23 cellular contexts compared by ENCODE assay signal in the genomic region with DNA sequence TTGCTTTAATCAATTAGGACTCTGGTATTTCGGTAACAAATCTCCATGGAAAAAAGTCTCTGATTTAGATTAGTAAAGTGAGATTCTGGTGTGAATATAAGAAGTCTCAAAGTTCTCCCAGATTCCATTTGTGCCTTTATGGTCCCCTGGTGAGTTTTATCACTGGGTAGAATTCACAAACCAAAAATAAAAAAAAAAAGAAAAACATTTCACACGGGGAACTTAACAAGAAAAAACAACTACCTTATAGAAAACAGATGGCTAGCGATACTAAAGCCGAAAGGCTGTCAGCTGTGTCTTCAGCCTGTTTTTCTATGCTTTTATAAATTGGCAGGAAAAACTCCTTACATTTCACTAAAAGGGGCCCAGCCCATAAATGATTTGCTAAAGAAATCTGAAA. TPM values are rescaled to one million over a fixed set of nuclear protein-coding genes. Genes with fewer than 3 reads are reported as not detected.
A peak's percentile ranks its signal among the peaks of the same experiment; 100 is the strongest.
DNase-seq lines count a peak whose midpoint lies in the region; ATAC-seq and TF ChIP-seq lines count a peak whose summit lies in the region.
"Had no signal": no experiment of that assay in that cellular context is flagged by ENCODE, and none has a peak within 500 bp of the region (broad histone marks: within the 10 kb centered on the region; RNA-seq: fewer than 3 reads in every experiment).

No MANE protein-coding gene starts in this region.

- H3K4me3 ChIP-seq in GM23338: no peak overlapping the region
- H3K4me3 ChIP-seq in astrocyte of the cerebellum (ENCODE audit: low read depth, low read length): no peak overlapping the region
- no peak overlapping the region for H3K4me3 ChIP-seq in fibroblast of villous mesenchyme (ENCODE audit: low read depth, low read length)
- H3K4me3 ChIP-seq in suprapubic skin: no peak overlapping the region
- H3K4me3 ChIP-seq in uterus: no peak overlapping the region
- H3K4me3 ChIP-seq: gastroesophageal sphincter, neural progenitor cell, testis had no signal

- H3K4me1 ChIP-seq in GM23338 (ENCODE audit: insufficient read depth) (no peaks in the 10 kb centered on the region; the same call in 1 of the 2 replicates), suprapubic skin (peaks cover 7% of the 10 kb centered on the region), uterus (no peaks in the 10 kb centered on the region)
- H3K4me1 ChIP-seq: neural progenitor cell, testis had no signal

- H3F3A ChIP-seq in GM23338 (replicated peaks; ENCODE audit: low read depth): no peaks in the 10 kb centered on the region

- intact Hi-C loops in uterus (cut with DNase I; ENCODE audit: low total_unique reads): no loop called here

- H3K27me3 ChIP-seq in GM23338 (ENCODE audit: insufficient read depth) (no peaks in the 10 kb centered on the region), suprapubic skin (no peaks in the 10 kb centered on the region), uterus (no peaks in the 10 kb centered on the region)
- H3K27me3 ChIP-seq: gastroesophageal sphincter, neural progenitor cell, testis had no signal

- H3K27ac Mint-ChIP-seq in GM23338: peak overlapping the region; percentile 74
- H3K27ac Mint-ChIP-seq: activated B cell treated with CpG ODN at 0.5 μM for 24 hours; activated CD4-positive, alpha-beta memory T cell treated with anti-CD3 and anti-CD28 coated beads, Interleukin-2, amount 10 ng/mL, durations not matched to agents 7 days and 5 days; activated naive CD4-positive, alpha-beta T cell treated with anti-CD3 and anti-CD28 coated beads for 36 hours; dendritic cell treated with granulocyte-macrophage colony-stimulating factor and Interleukin-4, amounts not matched to agents 40 ng/mL and 50 ng/mL, for 4 days; neural progenitor cell had no signal

- WGBS in suprapubic skin: 51% methylated on average over 4 of the region's 4 CpGs

- H3K27ac ChIP-seq in GM23338 (ENCODE audit: low read depth): no peak overlapping the region
- peak overlapping the region; percentile 59 for H3K27ac ChIP-seq in suprapubic skin
- no peak overlapping the region for H3K27ac ChIP-seq in uterus
- H3K27ac ChIP-seq: gastroesophageal sphincter, neural progenitor cell, testis had no signal

- no peak for TF ChIP-seq EP300 in suprapubic skin (IDR thresholded peaks at IDR 0.05)

- DNase-seq in GM23338 (ENCODE audit: low spot score) (no peak), astrocyte of the cerebellum (ENCODE audit: low read depth) (peak; percentile 46), fibroblast of villous mesenchyme (ENCODE audit: low read depth) (peak; percentile 39), suprapubic skin (ENCODE audit: low spot score in 2 of 2) (no peak), AG08396 (ENCODE audit: low spot score) (no peak), uterus (no peak)
- DNase-seq: activated B cell treated with CpG ODN at 0.5 μM for 24 hours; activated CD4-positive, alpha-beta memory T cell treated with anti-CD3 and anti-CD28 coated beads, Interleukin-2, amount 10 ng/mL, durations not matched to agents 7 days and 5 days; activated naive CD4-positive, alpha-beta T cell treated with anti-CD3 and anti-CD28 coated beads for 36 hours; GDM1; H7; kidney glomerular epithelial cell; mesendoderm; NCI-H1417; NCI-H2171; OCI-M1; retina; T-helper 9 cell; testis had no signal

- H3K36me3 Mint-ChIP-seq in GM23338 (ENCODE audit: low read depth): no peaks in the 10 kb centered on the region
- H3K36me3 Mint-ChIP-seq: neural progenitor cell had no signal

- in situ Hi-C loops in astrocyte of the cerebellum (cut with HindIII; ENCODE audit: low sequenced_read_pairs): no loop called here

- H3K4me1 Mint-ChIP-seq in GM23338: peaks cover 18% of the 10 kb centered on the region; the same call in 2 of the 3 replicates
- H3K4me1 Mint-ChIP-seq: activated B cell treated with CpG ODN at 0.5 μM for 24 hours; activated CD4-positive, alpha-beta memory T cell treated with anti-CD3 and anti-CD28 coated beads, Interleukin-2, amount 10 ng/mL, durations not matched to agents 7 days and 5 days; neural progenitor cell had no signal

- no peak for TF ChIP-seq POLR2A in suprapubic skin (IDR thresholded peaks at IDR 0.05)
- no peak for TF ChIP-seq POLR2A in uterus (IDR thresholded peaks at IDR 0.05)

- no peak overlapping the region for H3K4me2 ChIP-seq in GM23338
- H3K4me2 ChIP-seq: neural progenitor cell had no signal

- H3K4me3 Mint-ChIP-seq in GM23338: no peak overlapping the region
- H3K4me3 Mint-ChIP-seq: activated B cell treated with CpG ODN at 0.5 μM for 24 hours; activated CD4-positive, alpha-beta memory T cell treated with anti-CD3 and anti-CD28 coated beads, Interleukin-2, amount 10 ng/mL, durations not matched to agents 7 days and 5 days; activated naive CD4-positive, alpha-beta T cell treated with anti-CD3 and anti-CD28 coated beads for 36 hours; dendritic cell treated with granulocyte-macrophage colony-stimulating factor and Interleukin-4, amounts not matched to agents 40 ng/mL and 50 ng/mL, for 4 days; neural progenitor cell had no signal

- no peaks in the 10 kb centered on the region for H4K20me1 ChIP-seq in GM23338 (replicated peaks; ENCODE audit: insufficient read depth)

- H3K79me2 ChIP-seq in GM23338 (replicated peaks; ENCODE audit: insufficient read depth): no peaks in the 10 kb centered on the region

- ATAC-seq in GM23338 (no peak), HG03196 (IDR thresholded peaks at IDR 0.05; ENCODE audit: unreplicated experiment) (no peak)
- ATAC-seq: gastroesophageal sphincter had no signal

- H3K9me3 Mint-ChIP-seq in GM23338: no peaks in the 10 kb centered on the region
- H3K9me3 Mint-ChIP-seq: activated B cell treated with CpG ODN at 0.5 μM for 24 hours; activated CD4-positive, alpha-beta memory T cell treated with anti-CD3 and anti-CD28 coated beads, Interleukin-2, amount 10 ng/mL, durations not matched to agents 7 days and 5 days; activated naive CD4-positive, alpha-beta T cell treated with anti-CD3 and anti-CD28 coated beads for 36 hours; dendritic cell treated with granulocyte-macrophage colony-stimulating factor and Interleukin-4, amounts not matched to agents 40 ng/mL and 50 ng/mL, for 4 days had no signal

- H3K9me3 ChIP-seq in suprapubic skin (no peaks in the 10 kb centered on the region), uterus (no peaks in the 10 kb centered on the region)
- H3K9me3 ChIP-seq: gastroesophageal sphincter, testis had no signal

- H3K36me3 ChIP-seq in GM23338 (ENCODE audit: insufficient read depth) (no peaks in the 10 kb centered on the region), suprapubic skin (no peaks in the 10 kb centered on the region), uterus (no peaks in the 10 kb centered on the region)
- H3K36me3 ChIP-seq: gastroesophageal sphincter, neural progenitor cell had no signal

- H3K9me2 ChIP-seq in GM23338 (ENCODE audit: insufficient read depth): no peaks in the 10 kb centered on the region

- TF ChIP-seq CTCF in GM23338 (conservative IDR thresholded peaks at IDR 0.05; ENCODE audit: low read depth in 2 of 2): no peak
- no peak for TF ChIP-seq CTCF in astrocyte of the cerebellum (IDR thresholded peaks at IDR 0.05; ENCODE audit: low read depth, low read length, missing control alignments)
- TF ChIP-seq CTCF in fibroblast of villous mesenchyme (IDR thresholded peaks at IDR 0.05; ENCODE audit: insufficient read depth, low read depth, low read length): no peak
- no peak for TF ChIP-seq CTCF in suprapubic skin (IDR thresholded peaks at IDR 0.05)
- TF ChIP-seq CTCF in uterus (IDR thresholded peaks at IDR 0.05): no peak

- H2AFZ ChIP-seq in GM23338: no peak overlapping the region
- H2AFZ ChIP-seq: neural progenitor cell had no signal

- H3K27me3 Mint-ChIP-seq in GM23338 (ENCODE audit: insufficient read depth, low read depth, poor library complexity): no peaks in the 10 kb centered on the region
- H3K27me3 Mint-ChIP-seq: activated B cell treated with CpG ODN at 0.5 μM for 24 hours; dendritic cell treated with granulocyte-macrophage colony-stimulating factor and Interleukin-4, amounts not matched to agents 40 ng/mL and 50 ng/mL, for 4 days had no signal

TF ChIP-seq in GM23338, 12 proteins besides CTCF, POLR2A, EP300 and RAD21 (continues in another document):
- TF ChIP-seq, protein P1, sequence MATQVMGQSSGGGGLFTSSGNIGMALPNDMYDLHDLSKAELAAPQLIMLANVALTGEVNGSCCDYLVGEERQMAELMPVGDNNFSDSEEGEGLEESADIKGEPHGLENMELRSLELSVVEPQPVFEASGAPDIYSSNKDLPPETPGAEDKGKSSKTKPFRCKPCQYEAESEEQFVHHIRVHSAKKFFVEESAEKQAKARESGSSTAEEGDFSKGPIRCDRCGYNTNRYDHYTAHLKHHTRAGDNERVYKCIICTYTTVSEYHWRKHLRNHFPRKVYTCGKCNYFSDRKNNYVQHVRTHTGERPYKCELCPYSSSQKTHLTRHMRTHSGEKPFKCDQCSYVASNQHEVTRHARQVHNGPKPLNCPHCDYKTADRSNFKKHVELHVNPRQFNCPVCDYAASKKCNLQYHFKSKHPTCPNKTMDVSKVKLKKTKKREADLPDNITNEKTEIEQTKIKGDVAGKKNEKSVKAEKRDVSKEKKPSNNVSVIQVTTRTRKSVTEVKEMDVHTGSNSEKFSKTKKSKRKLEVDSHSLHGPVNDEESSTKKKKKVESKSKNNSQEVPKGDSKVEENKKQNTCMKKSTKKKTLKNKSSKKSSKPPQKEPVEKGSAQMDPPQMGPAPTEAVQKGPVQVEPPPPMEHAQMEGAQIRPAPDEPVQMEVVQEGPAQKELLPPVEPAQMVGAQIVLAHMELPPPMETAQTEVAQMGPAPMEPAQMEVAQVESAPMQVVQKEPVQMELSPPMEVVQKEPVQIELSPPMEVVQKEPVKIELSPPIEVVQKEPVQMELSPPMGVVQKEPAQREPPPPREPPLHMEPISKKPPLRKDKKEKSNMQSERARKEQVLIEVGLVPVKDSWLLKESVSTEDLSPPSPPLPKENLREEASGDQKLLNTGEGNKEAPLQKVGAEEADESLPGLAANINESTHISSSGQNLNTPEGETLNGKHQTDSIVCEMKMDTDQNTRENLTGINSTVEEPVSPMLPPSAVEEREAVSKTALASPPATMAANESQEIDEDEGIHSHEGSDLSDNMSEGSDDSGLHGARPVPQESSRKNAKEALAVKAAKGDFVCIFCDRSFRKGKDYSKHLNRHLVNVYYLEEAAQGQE (IDR thresholded peaks at IDR 0.05; ENCODE audit: unreplicated experiment): no peak
- TF ChIP-seq ZNF114 (CRISPR knock-in tag; IDR thresholded peaks at IDR 0.05) (no peak), POLR2AphosphoS5 (IDR thresholded peaks at IDR 0.05; ENCODE audit: low read depth) (no peak)

RNA-seq across cellular contexts. Expression of a gene that starts 50.6 kb away (rescaled TPM):
- 19.7 and 20.2 TPM in 2 replicates for total RNA-seq in GM23338 (2014; rRNA removed; shearing (Covaris generic))
- polyA plus RNA-seq in GM23338 (2016; fragmentation: Nextera tagmentation; extraction: Ambion mirVana): 6.0 and 6.7 TPM in 2 replicates
- total RNA-seq in fibroblast of villous mesenchyme: 693 and 717 TPM in 2 replicates
- total RNA-seq in suprapubic skin: 10 to 100 TPM; 14.1 to 17.6 (median 16.3) TPM
- total RNA-seq in uterus: 100 to 1,000 TPM in 1 of 4 donors, 10 to 100 TPM in 3; 15.0 to 908 (median 33.3) TPM

Comparison
In these comparisons a context has a peak if more than half of its experiments do, and no peak if none do; other contexts are left out.
1. DNase-seq: peak in astrocyte of the cerebellum (single experiment) and fibroblast of villous mesenchyme (single experiment); none in GM23338 (single experiment), suprapubic skin (0 of 2), AG08396 (single experiment) and uterus (0 of 2).